9 cellular contexts compared by ENCODE assay signal in the genomic region with DNA sequence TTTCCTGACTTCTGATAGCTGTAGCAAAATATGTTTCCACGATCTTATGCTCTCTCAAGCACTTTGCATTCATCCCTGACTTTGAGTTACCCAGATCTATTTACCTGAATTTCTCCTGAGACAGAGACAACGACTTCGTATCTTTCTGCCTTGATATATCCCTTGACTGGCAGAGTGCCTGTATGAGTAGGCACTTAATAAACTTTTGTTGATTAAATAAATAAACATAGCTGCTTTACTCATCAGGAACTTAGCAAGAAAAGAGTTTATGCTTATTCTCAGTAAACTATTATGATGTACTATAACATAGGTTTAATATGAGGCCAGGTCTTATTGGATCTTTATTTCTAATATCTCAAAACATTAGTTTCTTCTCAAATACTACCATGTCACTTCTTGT.
"Had no signal": no experiment of that assay in that cellular context is flagged by ENCODE, and none has a peak within 500 bp of the region (broad histone marks: within the 10 kb centered on the region; RNA-seq: fewer than 3 reads in every experiment).

No MANE protein-coding gene starts in this region.

- ATAC-seq: HCT116, HepG2, K562 had no signal

- H3K27ac Mint-ChIP-seq: HFFc6 had no signal

- H3K4me3 Mint-ChIP-seq: HFFc6 had no signal

- DNase-seq: GM23248, GOT3, HFFc6, KG1 had no signal

- H3K9me3 Mint-ChIP-seq: HFFc6 had no signal

- H3K4me3 ChIP-seq: GM23248, HAP-1, K562 had no signal

- H2AFZ ChIP-seq: GM23248 had no signal

- H3K36me3 ChIP-seq: HAP-1 had no signal

- H3K9me3 ChIP-seq: HAP-1 had no signal

- H3K9ac ChIP-seq: GM23248 had no signal

- H3K27ac ChIP-seq: GM23248, HL-60 had no signal
